In genomic region chr3:48112813-48113212, GRCh38 we compare ENCODE assay signal across 1 cellular context.
TF ChIP-seq lines count a peak whose summit lies in the region.

No MANE protein-coding gene starts in this region.

TF ChIP-seq in IMR-90, 13 proteins besides CTCF, POLR2A, EP300 and RAD21 (continued from another document):
- TF ChIP-seq ELK1 (IDR thresholded peaks at IDR 0.05; ENCODE audit: borderline replicate concordance, low read depth, low read length): no peak
- no peak for TF ChIP-seq BHLHE40 (IDR thresholded peaks at IDR 0.05; ENCODE audit: low read depth, low read length)
- TF ChIP-seq SMC3 (IDR thresholded peaks at IDR 0.05; ENCODE audit: low read depth, low read length): no peak
- TF ChIP-seq MAFK (IDR thresholded peaks at IDR 0.05; ENCODE audit: low read depth, low read length): no peak
- TF ChIP-seq MAZ (IDR thresholded peaks at IDR 0.05; ENCODE audit: borderline replicate concordance, low read depth, low read length): no peak
- TF ChIP-seq RFX5 (IDR thresholded peaks at IDR 0.05; ENCODE audit: low read depth, low read length): no peak
- no peak for TF ChIP-seq FOS (IDR thresholded peaks at IDR 0.05; ENCODE audit: low read depth, low read length)
- no peak for TF ChIP-seq CHD1 (IDR thresholded peaks at IDR 0.05; ENCODE audit: low read depth, low read length)
